In genomic region chr1:183480971-183481431, GRCh38 we compare ENCODE assay signal across 8 cellular contexts. TPM values are rescaled to one million over a fixed set of nuclear protein-coding genes. Genes with fewer than 3 reads are reported as not detected.
DNase-seq lines count a peak whose midpoint lies in the region; ATAC-seq, FAIRE-seq and TF ChIP-seq lines count a peak whose summit lies in the region.

No MANE protein-coding gene starts in this region.

- intact Hi-C loops in body of pancreas (cut with DNase I): no loop called here

- TF ChIP-seq CTCF in keratinocyte (optimal IDR thresholded peaks at IDR 0.05 in 1 of 3, IDR thresholded peaks at IDR 0.05 in 1 of 3, conservative IDR thresholded peaks at IDR 0.05 in 1 of 3; ENCODE audit: extremely low read depth in 1 of 3, insufficient read depth in 2 of 3, low read length in 3 of 3): no peak
- TF ChIP-seq CTCF in body of pancreas (IDR thresholded peaks at IDR 0.05): no peak

- ATAC-seq in GM21786 (IDR thresholded peaks at IDR 0.05; ENCODE audit: unreplicated experiment) (peak; percentile 67), body of pancreas (no peak), HG03565 (IDR thresholded peaks at IDR 0.05; ENCODE audit: unreplicated experiment) (no peak)

- H3K27me3 ChIP-seq in keratinocyte (ENCODE audit: control insufficient read depth, extremely low read depth, insufficient read depth, low read length) (no peaks in the 10 kb centered on the region), body of pancreas (no peaks in the 10 kb centered on the region)

- no peaks in the 10 kb centered on the region for H4K20me1 ChIP-seq in keratinocyte (ENCODE audit: control insufficient read depth, extremely low read depth, insufficient read depth, low read length)

- WGBS in body of pancreas, 2 donors: 69 to 78% methylated on average over 1 of the region's 1 CpG

- H3K79me2 ChIP-seq in keratinocyte (ENCODE audit: control insufficient read depth, insufficient read depth, low read length): peaks cover 98% of the 10 kb centered on the region

- H3K27ac ChIP-seq in keratinocyte (ENCODE audit: control insufficient read depth, insufficient read depth, low read length) (no peak overlapping the region), body of pancreas (no peak overlapping the region)

- peaks cover 6% of the 10 kb centered on the region for H3K9me1 ChIP-seq in keratinocyte (ENCODE audit: control insufficient read depth, extremely low read depth, insufficient read depth, low read length)

- peaks cover 20% of the 10 kb centered on the region for H3K4me1 ChIP-seq in keratinocyte (ENCODE audit: control insufficient read depth, extremely low read depth, insufficient read depth, low read length)
- peaks cover 32% of the 10 kb centered on the region for H3K4me1 ChIP-seq in body of pancreas

- DNase-seq in GM18507 (ENCODE audit: extremely low spot score, insufficient read length, low read depth) (no peak), MV-4-11 (lab: John Stamatoyannopoulos, UW) (peak; percentile 15), keratinocyte (ENCODE audit: low read depth, low spot score) (no peak), body of pancreas (no peak), NCI-H526 (lab: John Stamatoyannopoulos, UW) (no peak), COLO668 (lab: John Stamatoyannopoulos, UW; ENCODE audit: unreplicated experiment) (no peak)

- no peak overlapping the region for H3K9ac ChIP-seq in keratinocyte (ENCODE audit: control insufficient read depth, extremely low read depth, insufficient read depth, low read length)

- H3K4me3 ChIP-seq in keratinocyte (ENCODE audit: control insufficient read depth in 2 of 3, extremely low read depth in 1 of 3, insufficient read depth in 2 of 3, low read depth in 1 of 3, low read length in 3 of 3) (no peak overlapping the region), body of pancreas (no peak overlapping the region)

- dilution Hi-C loops in keratinocyte (cut with MboI; ENCODE audit: extremely low pct_ligation_motif_present, low sequenced_read_pairs): no loop called here

- no peaks in the 10 kb centered on the region for H3K9me3 ChIP-seq in keratinocyte (ENCODE audit: control insufficient read depth, low read depth, low read length)
- no peaks in the 10 kb centered on the region for H3K9me3 ChIP-seq in body of pancreas

- FAIRE-seq in GM18507 (lab: Jason Lieb, UNC): peak; percentile 78
- no peak for FAIRE-seq in keratinocyte (lab: Jason Lieb, UNC)

- peak overlapping the region; percentile 54 for H3K4me2 ChIP-seq in keratinocyte (ENCODE audit: control insufficient read depth, extremely low read depth, insufficient read depth, low read depth, low read length)

- no peak overlapping the region for H2AFZ ChIP-seq in keratinocyte (ENCODE audit: control insufficient read depth, low read length)

- TF ChIP-seq POLR2A in body of pancreas (IDR thresholded peaks at IDR 0.05): no peak

- no peaks in the 10 kb centered on the region for H3K36me3 ChIP-seq in keratinocyte (ENCODE audit: control insufficient read depth in 2 of 2, extremely low read depth in 1 of 2, insufficient read depth in 2 of 2, low read length in 2 of 2)
- H3K36me3 ChIP-seq in body of pancreas (replicated peaks in 1 of 2; ENCODE audit: insufficient read depth in 1 of 2, low read depth in 2 of 2): no peaks in the 10 kb centered on the region

RNA-seq across cellular contexts. Expression of gene SMG7, which starts 8.7 kb away (rescaled TPM):
- 27.5 to 43.6 TPM (median 38.2 TPM) in 3 replicates for polyA plus RNA-seq in keratinocyte
- 29.1 TPM for polyA plus RNA-seq in keratinocyte (2011; ENCODE audit: low read depth)
- 27.7 and 42.4 TPM in 2 replicates for polyA plus RNA-seq in keratinocyte (2011; cell fraction: cytosol; rRNA removed)
- 40.3 and 41.2 TPM in 2 replicates for polyA plus RNA-seq in keratinocyte (2011; cell fraction: nucleus; rRNA removed)
- polyA plus RNA-seq in keratinocyte (2012; ENCODE audit: low replicate concordance): 24.1 and 29.8 TPM in 2 replicates
- 71.7 to 96.5 TPM (median 80.9 TPM) in 3 replicates for polyA minus RNA-seq in keratinocyte
- 27.6 TPM for polyA minus RNA-seq in keratinocyte (2011; cell fraction: cytosol; rRNA and poly(A)+ RNA removed)
- polyA minus RNA-seq in keratinocyte (2011; cell fraction: nucleus; rRNA and poly(A)+ RNA removed): 32.7 and 62.5 TPM in 2 replicates
- total RNA-seq in body of pancreas: 10 to 100 TPM; 22.4 to 34.2 TPM
